In the genomic region with DNA sequence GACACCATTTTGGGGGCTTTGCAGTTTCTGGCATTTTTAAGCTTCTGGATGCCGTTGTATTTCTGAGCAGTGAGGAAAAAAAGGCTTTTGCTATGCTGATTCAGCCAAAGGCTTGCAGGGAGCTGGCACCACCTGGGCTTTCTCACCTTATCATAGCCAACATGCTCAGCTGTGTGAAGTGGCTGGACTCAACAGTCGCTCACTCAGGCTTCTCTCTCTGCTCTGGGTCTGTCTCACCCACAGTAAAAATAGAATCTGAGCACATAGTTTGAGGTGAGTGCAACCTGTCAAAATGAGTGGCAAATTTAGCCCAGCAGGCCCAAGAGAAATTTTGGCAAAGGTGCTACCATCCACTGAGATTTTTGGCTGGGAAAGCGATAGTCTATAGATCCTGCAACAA, we compare ENCODE assay signal across 7 cellular contexts. TPM values are rescaled to one million over a fixed set of nuclear protein-coding genes. Genes with fewer than 3 reads are reported as not detected.
"Had no signal": no experiment of that assay in that cellular context is flagged by ENCODE, and none has a peak within 500 bp of the region (broad histone marks: within the 10 kb centered on the region; RNA-seq: fewer than 3 reads in every experiment).

No MANE protein-coding gene starts in this region.

RNA-seq across cellular contexts. Expression of a gene that starts 59.5 kb away (rescaled TPM):
- total RNA-seq: GM23248, GM23338, H1, H4, H7, H9, HFFc6 had no signal
